In the genomic region with DNA sequence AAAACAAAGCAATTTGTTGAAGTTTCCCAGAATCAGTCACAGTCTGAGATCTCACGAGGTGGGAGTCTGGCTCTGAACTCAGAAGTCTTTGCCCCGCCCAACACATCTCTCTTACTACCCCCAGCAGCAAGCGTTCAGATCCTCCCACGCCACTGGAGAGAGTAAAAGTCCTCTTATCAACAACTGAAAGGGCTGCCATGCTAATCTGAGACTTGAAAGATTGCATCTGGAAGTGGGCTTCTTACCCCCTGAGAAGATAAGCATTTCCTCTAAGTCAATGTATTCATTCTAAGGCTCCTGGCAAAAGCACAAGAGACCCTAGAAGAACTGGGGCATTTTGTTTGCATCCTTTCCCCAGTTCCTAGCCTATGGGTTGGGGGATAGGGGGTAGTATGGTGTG, we compare ENCODE assay signal across 21 cellular contexts. TPM values are rescaled to one million over a fixed set of nuclear protein-coding genes. Genes with fewer than 3 reads are reported as not detected.
DNase-seq lines count a peak whose midpoint lies in the region; ATAC-seq, FAIRE-seq and TF ChIP-seq lines count a peak whose summit lies in the region.
"Had no signal": no experiment of that assay in that cellular context is flagged by ENCODE, and none has a peak within 500 bp of the region (broad histone marks: within the 10 kb centered on the region; RNA-seq: fewer than 3 reads in every experiment).

No MANE protein-coding gene starts in this region.

- H2BK15ac ChIP-seq in H9 (ENCODE audit: low read depth, low read length) = no peak overlapping the region

- H3K27me3 ChIP-seq in BE2C = no peaks in the 10 kb centered on the region
- H3K27me3 ChIP-seq in H9 (ENCODE audit: insufficient read depth, low read length) = peaks cover 7% of the 10 kb centered on the region; the same call in 1 of the 2 replicates
- no peaks in the 10 kb centered on the region for H3K27me3 ChIP-seq in K562 (ENCODE audit: control insufficient read depth in 2 of 2, insufficient read depth in 2 of 2, low read length in 2 of 2)
- no peaks in the 10 kb centered on the region for H3K27me3 ChIP-seq in layer of hippocampus (ENCODE audit: control insufficient read depth, insufficient read depth, low read length)
- no peaks in the 10 kb centered on the region for H3K27me3 ChIP-seq in prostate gland (replicated peaks; ENCODE audit: insufficient read depth)

- H3K36me3 ChIP-seq in BE2C (no peaks in the 10 kb centered on the region), K562 (ENCODE audit: control insufficient read depth, insufficient read depth, low read length) (peaks cover 17% of the 10 kb centered on the region), prostate gland (no peaks in the 10 kb centered on the region)

- H3K23ac ChIP-seq in H9 (ENCODE audit: insufficient read length, low read depth, low read length) = no peak overlapping the region

- H2BK20ac ChIP-seq in H9 (ENCODE audit: low read depth, low read length, poor library complexity, severe bottlenecking) = no peak overlapping the region

- H3T11ph ChIP-seq in H9 (ENCODE audit: low read length) = no peak overlapping the region

- H3K23me2 ChIP-seq in H9 (ENCODE audit: insufficient read length, low read depth, low read length, poor library complexity, severe bottlenecking) = peaks cover 16% of the 10 kb centered on the region

- no peak overlapping the region for H2BK5ac ChIP-seq in H9 (ENCODE audit: insufficient read length, low read length)

- peak; percentile 82 for FAIRE-seq in K562 (lab: Jason Lieb, UNC)
- FAIRE-seq: D721Med, endometrium, urothelium cell line had no signal

- H3K4me2 ChIP-seq in H9 (ENCODE audit: insufficient read depth, insufficient read length, low read length) (peak overlapping the region; percentile 95), K562 (ENCODE audit: insufficient read depth, low read length) (peak overlapping the region; percentile 92)

- peaks cover 18% of the 10 kb centered on the region; the same call in 1 of the 2 replicates for H3K79me2 ChIP-seq in H9 (ENCODE audit: insufficient read depth, low read length)
- H3K79me2 ChIP-seq in K562 (ENCODE audit: control insufficient read depth, insufficient read depth, low read length) = peaks cover 76% of the 10 kb centered on the region

- no peaks in the 10 kb centered on the region for H3K9me3 Mint-ChIP-seq in H9
- H3K9me3 Mint-ChIP-seq: stimulated activated naive CD8-positive, alpha-beta T cell treated with anti-CD3 and anti-CD28 coated beads, Interleukin-15, amount 100 ng/mL, for 72 hours had no signal

- peak overlapping the region in 1 of 3 experiments; percentile 43; a peak in 1 of 7 replicates for H3K27ac Mint-ChIP-seq in H9
- H3K27ac Mint-ChIP-seq: stimulated activated naive CD8-positive, alpha-beta T cell treated with anti-CD3 and anti-CD28 coated beads, Interleukin-15, amount 100 ng/mL, for 72 hours had no signal

- intact Hi-C loops in K562 (cut with micrococcal nuclease) (loop anchor here (2.0 to 5.0 kb wide), 2 partner anchors 19 to 132 kb away; no protein-coding TSS in a partner anchor), prostate gland (cut with DNase I) (no loop called here)

- H3K4ac ChIP-seq in H9 (ENCODE audit: low read depth, low read length) = no peak overlapping the region

- TF ChIP-seq POLR2A in K562 (conservative IDR thresholded peaks at IDR 0.05) (no peak), prostate gland (IDR thresholded peaks at IDR 0.05) (no peak)

- no peak overlapping the region for H3K56ac ChIP-seq in H9 (ENCODE audit: insufficient read length, low read depth, low read length)

- H4K20me1 ChIP-seq in H9 (ENCODE audit: control insufficient read depth, insufficient read depth, insufficient read length) = no peaks in the 10 kb centered on the region
- H4K20me1 ChIP-seq in K562 (replicated peaks; ENCODE audit: control insufficient read depth, insufficient read depth, low read length) = no peaks in the 10 kb centered on the region

- BruUV-seq in K562 (replicated peaks; lab: Mats Ljungman, UMichigan) = no TSS peak

- H3K4me1 Mint-ChIP-seq in H9 = peaks cover 40 to 49% of the 10 kb centered on the region in 2 experiments

- DNase-seq in BE2C (no peak), H9 (no peak), K562 (ENCODE audit: extremely low read depth in 1 of 4, low spot score in 3 of 4) (peak; percentile 42 to 87 (median 48)), NCI-H1694 (lab: John Stamatoyannopoulos, UW) (no peak), prostate gland (ENCODE audit: low spot score) (no peak)
- DNase-seq: activated CD4-positive, alpha-beta T cell treated with anti-CD3 and anti-CD28 coated beads for 4 hours; activated T-cell treated with anti-CD3 and anti-CD28 coated beads, Interleukin-2, amount 50 U/mL, for 48 hours; central memory CD4-positive, alpha-beta T cell; foreskin melanocyte; islet precursor cell; Karpas-422; NCI-H1105 treated with DMSO at 0.1 percent for 48 hours; SHP77 treated with DMSO at 0.1 percent for 48 hours; stimulated activated naive CD8-positive, alpha-beta T cell treated with anti-CD3 and anti-CD28 coated beads, Interleukin-15, amount 100 ng/mL, for 72 hours; T-helper 2 cell had no signal

- no peak overlapping the region for H2AK5ac ChIP-seq in H9 (ENCODE audit: insufficient read length, low read length)

- no peak overlapping the region for H4K91ac ChIP-seq in H9 (ENCODE audit: insufficient read length, low read depth, low read length)

- no peak for TF ChIP-seq RAD21 in K562 (CRISPR knock-in tag; conservative IDR thresholded peaks at IDR 0.05 in 1 of 2, IDR thresholded peaks at IDR 0.05 in 1 of 2)

- no peak overlapping the region for H4K8ac ChIP-seq in H9 (replicated peaks; ENCODE audit: insufficient read length, low read depth, low read length)

- TF ChIP-seq EP300 in K562 (IDR thresholded peaks at IDR 0.05; ENCODE audit: low read length) = peak; percentile 85

- H3K4me3 ChIP-seq in BE2C (ENCODE audit: low read depth, low read length) (peak overlapping the region; percentile 19; the same call in 1 of the 2 replicates), K562 (peak overlapping the region; percentile 59), prostate gland (no peak overlapping the region)

- H3K9me3 ChIP-seq in BE2C (no peaks in the 10 kb centered on the region), H9 (ENCODE audit: control insufficient read depth, low read depth, low read length) (no peaks in the 10 kb centered on the region), K562 (replicated peaks; ENCODE audit: control insufficient read depth, insufficient read depth, low read depth, low read length) (no peaks in the 10 kb centered on the region), prostate gland (no peaks in the 10 kb centered on the region)

- H2BK12ac ChIP-seq in H9 (ENCODE audit: insufficient read length, low read depth, low read length) = no peak overlapping the region

- H2AFZ ChIP-seq in H9 (ENCODE audit: low read length) (no peak overlapping the region), K562 (ENCODE audit: low read depth, low read length) (no peak overlapping the region)

- H3K14ac ChIP-seq in H9 (ENCODE audit: insufficient read depth, low read length) = no peak overlapping the region

- H3K9ac ChIP-seq in H9 (ENCODE audit: extremely low read depth, insufficient read length, low read length) (no peak overlapping the region), K562 (ENCODE audit: insufficient read depth in 1 of 2, low read depth in 2 of 2, low read length in 2 of 2) (peak overlapping the region; percentile 42 to 74; a peak in 3 of 4 replicates)

- POLR2A ChIA-PET in K562 (lab: Yijun Ruan, JAX) = no interaction called here

- TF ChIP-seq CTCF in BE2C (IDR thresholded peaks at IDR 0.05; ENCODE audit: low read depth, low read length) (no peak), H9 (conservative IDR thresholded peaks at IDR 0.05) (no peak), K562 (IDR thresholded peaks at IDR 0.05 in 2 of 3, conservative IDR thresholded peaks at IDR 0.05 in 1 of 3; ENCODE audit: insufficient read depth in 2 of 3, low read depth in 1 of 3, low read length in 3 of 3) (no peak), prostate gland (IDR thresholded peaks at IDR 0.05) (no peak)

- in situ Hi-C loops in K562 (cut with MboI) = no loop called here

- H3K4me1 ChIP-seq in BE2C (peaks cover 8% of the 10 kb centered on the region), H9 (ENCODE audit: insufficient read depth, low read length) (peaks cover 14% of the 10 kb centered on the region; the same call in 1 of the 2 replicates), K562 (replicated peaks in 1 of 2; ENCODE audit: control insufficient read depth in 2 of 2, insufficient read depth in 2 of 2, low read length in 2 of 2) (peaks cover 29 to 52% of the 10 kb centered on the region in 2 experiments), prostate gland (replicated peaks) (no peaks in the 10 kb centered on the region)

- H2BK120ac ChIP-seq in H9 (ENCODE audit: low read depth, low read length, poor library complexity, severe bottlenecking) = no peak overlapping the region

- H3K9me1 ChIP-seq in K562 (ENCODE audit: control insufficient read depth, insufficient read depth, low read length) = no peaks in the 10 kb centered on the region

- no peak overlapping the region for H3K18ac ChIP-seq in H9 (ENCODE audit: insufficient read length, low read depth, low read length)

- peak overlapping the region; percentile 89 to 92 for H3K4me3 Mint-ChIP-seq in H9
- H3K4me3 Mint-ChIP-seq: stimulated activated naive CD8-positive, alpha-beta T cell treated with anti-CD3 and anti-CD28 coated beads, Interleukin-15, amount 100 ng/mL, for 72 hours had no signal

- peaks cover 0 to 4% (median 0%) of the 10 kb centered on the region in 3 experiments; a peak in 1 of 7 replicates for H3K36me3 Mint-ChIP-seq in H9 (ENCODE audit: insufficient read depth in 1 of 3, low read depth in 3 of 3)

- peaks cover 32% of the 10 kb centered on the region for H3K27me3 Mint-ChIP-seq in H9 (ENCODE audit: low read depth)

- H4K5ac ChIP-seq in H9 (ENCODE audit: insufficient read length, low read depth, low read length) = no peak overlapping the region

- no CpG with 5 or more reads among the region's 4 CpGs for WGBS in H9 (ENCODE audit: extremely low coverage, insufficient read length, low lambda C conversion rate)
- 3% methylated on average over 4 of the region's 4 CpGs for WGBS in K562 (ENCODE audit: insufficient coverage, low coverage, missing lambda C conversion rate)
- WGBS in prostate gland = 67% methylated on average over 4 of the region's 4 CpGs

- H3K27ac ChIP-seq in H9 (ENCODE audit: insufficient read length, low read depth, low read length) (no peak overlapping the region), K562 (ENCODE audit: extremely low read depth, low read depth, low read length) (peak overlapping the region; percentile 69), layer of hippocampus (ENCODE audit: low read depth, low read length) (peak overlapping the region; percentile 12), prostate gland (no peak overlapping the region)

- H3K79me1 ChIP-seq in H9 (ENCODE audit: insufficient read depth, low read depth, low read length, poor library complexity, severe bottlenecking) = no peaks in the 10 kb centered on the region

- ATAC-seq in K562 (peak; percentile 51), GM21619 (IDR thresholded peaks at IDR 0.05; ENCODE audit: unreplicated experiment) (no peak), GM21576 (IDR thresholded peaks at IDR 0.05; ENCODE audit: unreplicated experiment) (no peak)
- ATAC-seq: stimulated activated naive CD8-positive, alpha-beta T cell treated with anti-CD3 and anti-CD28 coated beads, Interleukin-15, amount 100 ng/mL, for 72 hours had no signal

- CTCF ChIA-PET in K562 (lab: Yijun Ruan, JAX; ENCODE audit: low intra/inter-chr PET ratio) = no interaction called here

RNA-seq across cellular contexts. Expression of a gene that starts 34.1 kb away (rescaled TPM):
- 6.8 TPM for polyA plus RNA-seq in BE2C (2012; ENCODE audit: insufficient read depth, insufficient read length, low read depth)
- total RNA-seq in H9 (2021) = 56.0 and 62.9 TPM in 2 replicates
- 206 and 247 TPM in 2 replicates for total RNA-seq in K562 (2011; cell fraction: chromatin; rRNA removed; ENCODE audit: low replicate concordance)
- total RNA-seq in K562 (2011; cell fraction: nucleolus; rRNA removed) = 93.6 and 103 TPM in 2 replicates
- 120 and 144 TPM in 2 replicates for total RNA-seq in K562 (2011; cell fraction: nucleoplasm; rRNA removed)
- total RNA-seq in K562 (2014; rRNA removed) = 54.6 and 61.6 TPM in 2 replicates
- 90.6 and 106 TPM in 2 replicates for total RNA-seq in K562 (2014; rRNA removed; fragmentation: Illumina TruSeq; extraction: Trizol)
- total RNA-seq in K562 (2015; rRNA removed; fragmentation: Illumina TruSeq; extraction: Trizol) = 68.5 and 69.6 TPM in 2 replicates
- total RNA-seq in K562 (2021) = 89.4 and 99.3 TPM in 2 replicates
- 53.5 and 54.6 TPM in 2 replicates for polyA plus RNA-seq in K562 (2011; rRNA removed)
- polyA plus RNA-seq in K562 (2011; cell fraction: cytosol; rRNA removed) = 28.3 and 33.4 TPM in 2 replicates
- polyA plus RNA-seq in K562 (2011; cell fraction: nucleus; rRNA removed) = 48.4 and 72.1 TPM in 2 replicates
- polyA plus RNA-seq in K562 (2012) = 18.9 and 21.5 TPM in 2 replicates
- polyA plus RNA-seq in K562 (2014; fragmentation: Illumina TruSeq; extraction: Trizol) = 24.1 and 24.8 TPM in 2 replicates
- polyA plus RNA-seq in K562 (2014; fragmentation: Nextera tagmentation; extraction: Ambion mirVana) = 10 to 100 TPM in 1 of 2 experiments, 1 to 10 TPM in 1; 7.8 to 30.2 TPM
- 20.2 and 24.9 TPM in 2 replicates for polyA plus RNA-seq in K562 (2014; rRNA removed)
- polyA minus RNA-seq in K562 (2011; rRNA and poly(A)+ RNA removed) = 207 and 259 TPM in 2 replicates
- polyA minus RNA-seq in K562 (2011; cell fraction: cytosol; rRNA and poly(A)+ RNA removed) = 91.1 and 132 TPM in 2 replicates
- polyA minus RNA-seq in K562 (2011; cell fraction: nucleus; rRNA and poly(A)+ RNA removed) = 127 and 151 TPM in 2 replicates
- 10 to 100 TPM; 12.7 to 23.8 TPM for total RNA-seq in prostate gland

Comparison
In these comparisons a context has a peak if more than half of its experiments do, and no peak if none do; other contexts are left out.
1. DNase-seq: peak in K562 (4 of 4); none in BE2C (single experiment), H9 (single experiment), NCI-H1694 (single experiment) and prostate gland (single experiment).
2. H3K4me3 ChIP-seq: peak in BE2C (single experiment) and K562 (single experiment); none in prostate gland (0 of 2).
3. H3K27ac ChIP-seq: peak in K562 (single experiment) and layer of hippocampus (single experiment); none in H9 (single experiment) and prostate gland (0 of 2).